In the genomic region with DNA sequence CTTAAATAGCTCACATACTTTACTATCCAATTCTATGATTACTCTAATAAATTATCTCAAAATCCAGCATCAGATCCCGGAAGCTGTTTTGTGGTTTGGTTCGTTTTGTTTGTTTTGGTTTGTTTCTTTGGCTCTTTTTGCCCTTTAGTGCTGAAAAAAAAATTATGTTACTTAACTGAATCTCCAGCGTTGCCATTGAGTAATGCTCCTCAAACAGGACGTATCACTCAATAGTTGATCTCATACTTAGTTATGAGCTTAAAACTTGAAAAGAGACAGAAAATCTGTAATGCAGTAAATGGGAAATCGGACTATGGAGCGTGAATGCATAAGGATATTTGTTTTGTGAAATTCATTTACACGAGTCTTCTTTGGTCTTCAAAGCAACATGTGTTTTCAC, we compare ENCODE assay signal across 25 cellular contexts.
"Had no signal": no experiment of that assay in that cellular context is flagged by ENCODE, and none has a peak within 500 bp of the region (broad histone marks: within the 10 kb centered on the region; RNA-seq: fewer than 3 reads in every experiment).

No MANE protein-coding gene starts in this region.

- H3K36me3 ChIP-seq: stomach, suprapubic skin, thoracic aorta, thyroid gland, tibial artery, tibial nerve, transverse colon, upper lobe of left lung, upper lobe of right lung, uterus, vagina had no signal

- DNase-seq: stimulated activated CD4-positive, alpha-beta T cell treated with anti-CD3 and anti-CD28 coated beads, Interleukin-4, amount 100 ng/mL, for 1 hour; stimulated activated CD4-positive, alpha-beta T cell treated with anti-CD3 and anti-CD28 coated beads, Interleukin-4, amount 100 ng/mL, for 24 hours; stimulated activated CD4-positive, alpha-beta T cell treated with anti-CD3 and anti-CD28 coated beads, Interleukin-4, amount 100 ng/mL, for 4 hours; stimulated activated CD8-positive, alpha-beta memory T cell treated with anti-CD3 and anti-CD28 coated beads, Interleukin-4, amount 100 ng/mL, for 48 hours; stimulated activated naive B cell treated with anti-CD40 and anti-IgM and Interleukin-4, amounts not matched to agents 10 μg/mL and 1 μg/mL and 100 μg/mL, for 72 hours; stimulated activated naive CD4-positive, alpha-beta T cell; stimulated activated naive CD4-positive, alpha-beta T cell treated with Interleukin-2 at 50 U/mL for 16 hours; stimulated activated naive CD8-positive, alpha-beta T cell treated with anti-CD3 and anti-CD28 coated beads, Interleukin-15, amount 100 ng/mL, for 72 hours; stimulated activated naive CD8-positive, alpha-beta T cell treated with anti-CD3 and anti-CD28 coated beads, Interleukin-15, Interleukin-2, amounts not matched to agents 100 U/mL and 50 U/mL, for 24 hours; stomach; substantia nigra; testis; thyroid gland; tibial artery; transverse colon; trophoblast cell; upper lobe of left lung; upper lobe of right lung; uterus had no signal

- H3K27ac ChIP-seq: stomach, suprapubic skin, testis, thoracic aorta, thyroid gland, tibial artery, tibial nerve, transverse colon, upper lobe of left lung, upper lobe of right lung, uterus, vagina had no signal

- H3K9me3 ChIP-seq: stomach, suprapubic skin, testis, thoracic aorta, thyroid gland, tibial artery, tibial nerve, transverse colon, upper lobe of left lung, upper lobe of right lung, uterus, vagina had no signal

- H3K4me1 ChIP-seq: suprapubic skin, testis, thyroid gland, tibial artery, tibial nerve, transverse colon, upper lobe of left lung, upper lobe of right lung, uterus, vagina had no signal

- H3K27me3 ChIP-seq: stomach, suprapubic skin, testis, thyroid gland, tibial artery, tibial nerve, transverse colon, upper lobe of left lung, upper lobe of right lung, uterus, vagina had no signal

- H3K4me3 ChIP-seq: stomach, suprapubic skin, testis, thoracic aorta, thyroid gland, tibial artery, tibial nerve, transverse colon, upper lobe of left lung, upper lobe of right lung, uterus, vagina had no signal

- ATAC-seq: stimulated activated effector memory CD8-positive, alpha-beta T cell treated with anti-CD3 and anti-CD28 coated beads, Interleukin-12 subunit alpha, Interleukin-12 subunit beta, amount 100 ng/mL, for 72 hours; stimulated activated memory B cell treated with anti-CD40 and anti-IgM and Interleukin-4, amounts not matched to agents 10 μg/mL and 1 μg/mL and 100 μg/mL, for 72 hours; stimulated activated naive B cell treated with anti-CD40 and anti-IgM and Interleukin-4, amounts not matched to agents 10 μg/mL and 1 μg/mL and 100 μg/mL, for 72 hours; stimulated activated naive CD8-positive, alpha-beta T cell treated with anti-CD3 and anti-CD28 coated beads, Interleukin-15, amount 100 ng/mL, for 72 hours; stimulated activated naive CD8-positive, alpha-beta T cell treated with anti-CD3 and anti-CD28 coated beads, Interleukin-15, Interleukin-2, amounts not matched to agents 100 U/mL and 50 U/mL, for 24 hours; upper lobe of right lung had no signal
